ENCODE assay signal across 8 cellular contexts in genomic region chr11:118002541-118003019, GRCh38. TPM values are rescaled to one million over a fixed set of nuclear protein-coding genes. Genes with fewer than 3 reads are reported as not detected.
DNase-seq lines count a peak whose midpoint lies in the region; TF ChIP-seq lines count a peak whose summit lies in the region.

No MANE protein-coding gene starts in this region.

- DNase-seq in stimulated activated naive CD4-positive, alpha-beta T cell treated with Interleukin-2 at 50 U/mL for 16 hours (lab: John Stamatoyannopoulos, UW), result peak; percentile 74
- DNase-seq in stimulated activated naive CD4-positive, alpha-beta T cell (lab: John Stamatoyannopoulos, UW), result no peak
- DNase-seq in vagina (ENCODE audit: extremely low spot score in 2 of 2) (no peak), NCI-H187 (lab: John Stamatoyannopoulos, UW) (no peak), NCI-H2171 treated with DMSO at 0.1 percent for 48 hours (lab: John Stamatoyannopoulos, UW) (no peak), activated gamma-delta T cell treated with Interleukin-2 at 50 U/mL for 16 hours (no peak)

- no peak for TF ChIP-seq POLR2A in vagina (IDR thresholded peaks at IDR 0.05)

- intact Hi-C loops in vagina (cut with DNase I), result no loop called here

- peak overlapping the region; percentile 57 for H3K27ac ChIP-seq in vagina

- peaks cover 12% of the 10 kb centered on the region for H3K27me3 Mint-ChIP-seq in brain
- peaks cover 4% of the 10 kb centered on the region for H3K27me3 Mint-ChIP-seq in nephron (ENCODE audit: low read depth)

- H3K4me3 ChIP-seq in vagina, result no peak overlapping the region

- H3K36me3 ChIP-seq in vagina, result no peaks in the 10 kb centered on the region

- no peaks in the 10 kb centered on the region for H3K9me3 ChIP-seq in vagina

- no peaks in the 10 kb centered on the region for H3K36me3 Mint-ChIP-seq in brain
- H3K36me3 Mint-ChIP-seq in nephron (ENCODE audit: low read depth), result no peaks in the 10 kb centered on the region

- peaks cover 0 to 5% (median 0%) of the 10 kb centered on the region in 5 experiments for H3K9me3 Mint-ChIP-seq in brain
- H3K9me3 Mint-ChIP-seq in nephron, result no peaks in the 10 kb centered on the region

- H3K4me1 ChIP-seq in vagina, result no peaks in the 10 kb centered on the region

- H3K27me3 ChIP-seq in vagina, result no peaks in the 10 kb centered on the region

- H3K4me1 Mint-ChIP-seq in brain (peaks cover 9% of the 10 kb centered on the region), nephron (peaks cover 17% of the 10 kb centered on the region)

- no peak for TF ChIP-seq CTCF in brain (conservative IDR thresholded peaks at IDR 0.05)
- TF ChIP-seq CTCF in nephron (IDR thresholded peaks at IDR 0.05; ENCODE audit: unreplicated experiment in 3 of 3), result no peak
- TF ChIP-seq CTCF in vagina (IDR thresholded peaks at IDR 0.05), result no peak

- H3K27ac Mint-ChIP-seq in brain (peak overlapping the region in 3 of 5 experiments; percentile 19 to 76 (median 33)), nephron (peak overlapping the region; percentile 88 to 94 (median 88))

- H3K4me3 Mint-ChIP-seq in brain (no peak overlapping the region), nephron (no peak overlapping the region)

RNA-seq across cellular contexts. Expression of gene IL10RA, which starts 16.4 kb away (rescaled TPM):
- 2.6 TPM for polyA plus RNA-seq in brain (ENCODE audit: insufficient read depth, low read depth, low replicate concordance)
- total RNA-seq in vagina, result 29.0 TPM
